1 cellular context compared by ENCODE assay signal in the genomic region with DNA sequence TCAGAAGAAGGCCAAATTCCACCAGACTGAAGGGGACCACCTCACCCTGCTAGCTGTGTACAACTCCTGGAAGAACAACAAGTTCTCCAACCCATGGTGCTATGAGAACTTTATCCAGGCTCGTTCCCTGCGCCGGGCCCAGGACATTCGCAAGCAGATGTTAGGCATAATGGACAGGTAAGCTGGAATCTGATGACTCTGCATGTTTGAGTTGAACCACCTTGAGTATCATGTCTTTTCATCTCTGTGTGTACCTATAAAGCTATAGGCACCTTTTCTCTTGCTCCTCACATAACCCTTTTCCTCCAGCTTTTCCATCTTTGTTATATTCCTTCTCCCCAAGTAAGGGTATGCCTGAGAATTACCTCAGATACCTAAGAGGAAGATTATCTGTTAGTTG.
TF ChIP-seq lines count a peak whose summit lies in the region.

No MANE protein-coding gene starts in this region.

TF ChIP-seq in HepG2, 621 proteins besides CTCF, POLR2A, EP300 and RAD21 (continued from another document):
- TF ChIP-seq, protein P1, sequence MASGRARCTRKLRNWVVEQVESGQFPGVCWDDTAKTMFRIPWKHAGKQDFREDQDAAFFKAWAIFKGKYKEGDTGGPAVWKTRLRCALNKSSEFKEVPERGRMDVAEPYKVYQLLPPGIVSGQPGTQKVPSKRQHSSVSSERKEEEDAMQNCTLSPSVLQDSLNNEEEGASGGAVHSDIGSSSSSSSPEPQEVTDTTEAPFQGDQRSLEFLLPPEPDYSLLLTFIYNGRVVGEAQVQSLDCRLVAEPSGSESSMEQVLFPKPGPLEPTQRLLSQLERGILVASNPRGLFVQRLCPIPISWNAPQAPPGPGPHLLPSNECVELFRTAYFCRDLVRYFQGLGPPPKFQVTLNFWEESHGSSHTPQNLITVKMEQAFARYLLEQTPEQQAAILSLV (CRISPR knock-in tag; IDR thresholded peaks at IDR 0.05; ENCODE audit: borderline replicate concordance) = 0 out of 2 replicates have a peak, but pooled peaks have one; percentile 26
